8 cellular contexts compared by ENCODE assay signal in genomic region chr2:85445316-85446295, GRCh38. TPM values are rescaled to one million over a fixed set of nuclear protein-coding genes. Genes with fewer than 3 reads are reported as not detected.
A peak's percentile ranks its signal among the peaks of the same experiment; 100 is the strongest.
DNase-seq lines count a peak whose midpoint lies in the region; ATAC-seq and TF ChIP-seq lines count a peak whose summit lies in the region.

No MANE protein-coding gene starts in this region.

- H3K27me3 ChIP-seq in BJ (ENCODE audit: control insufficient read depth, insufficient read depth, low read length) (no peaks in the 10 kb centered on the region; the same call in 1 of the 2 replicates), esophagus muscularis mucosa (no peaks in the 10 kb centered on the region), ovary (no peaks in the 10 kb centered on the region)

- TF ChIP-seq EP300 in esophagus muscularis mucosa (IDR thresholded peaks at IDR 0.05) (no peak), ovary (IDR thresholded peaks at IDR 0.05) (no peak)

- in situ Hi-C loops in G401 (cut with HindIII; ENCODE audit: low sequenced_read_pairs), result no loop called here

- DNase-seq in BJ (ENCODE audit: low read depth), result peak; percentile 49
- DNase-seq in NCI-H226, result peak; percentile 63
- no peak for DNase-seq in esophagus muscularis mucosa (ENCODE audit: extremely low spot score)
- peak; percentile 69 to 81 (median 80) for DNase-seq in ovary
- DNase-seq in G401 (ENCODE audit: low spot score), result no peak

- H3K4me3 ChIP-seq in BJ (ENCODE audit: low read depth, low read length), result no peak overlapping the region
- H3K4me3 ChIP-seq in esophagus muscularis mucosa, result no peak overlapping the region
- no peak overlapping the region for H3K4me3 ChIP-seq in ovary

- H3K9me3 ChIP-seq in esophagus muscularis mucosa (no peaks in the 10 kb centered on the region), ovary (no peaks in the 10 kb centered on the region)

- WGBS in esophagus muscularis mucosa, result 91% methylated on average over 5 of the region's 5 CpGs
- 55 to 57% (median 56%) methylated on average over 5 of the region's 5 CpGs for WGBS in ovary, 3 donors

- H3K27ac ChIP-seq in esophagus muscularis mucosa (replicated peaks in 1 of 4) (peak overlapping the region; percentile 65 to 78 (median 69)), ovary (peak overlapping the region; percentile 28 to 69)

- POLR2A ChIA-PET in BJ (lab: Charles Lee), result interaction anchor here (0.8 to 2.5 kb wide), 2 partner anchors 8 to 93 kb away, joined by 4 to 9 read pairs; partner anchors contain the start of gene MAT2A

- ATAC-seq in GM18498 (IDR thresholded peaks at IDR 0.05; ENCODE audit: unreplicated experiment) (no peak), GM19395 (IDR thresholded peaks at IDR 0.05; ENCODE audit: unreplicated experiment) (no peak), GM19351 (IDR thresholded peaks at IDR 0.05; ENCODE audit: unreplicated experiment) (no peak)

- no peaks in the 10 kb centered on the region for H3K36me3 ChIP-seq in BJ (ENCODE audit: control insufficient read depth, insufficient read depth, low read length)
- no peaks in the 10 kb centered on the region for H3K36me3 ChIP-seq in esophagus muscularis mucosa
- H3K36me3 ChIP-seq in ovary, result no peaks in the 10 kb centered on the region

- intact Hi-C loops in esophagus muscularis mucosa (cut with DNase I) (no loop called here), ovary (cut with DNase I) (no loop called here)

- TF ChIP-seq POLR2A in esophagus muscularis mucosa (IDR thresholded peaks at IDR 0.05; ENCODE audit: low read depth), result no peak
- TF ChIP-seq POLR2A in ovary (IDR thresholded peaks at IDR 0.05), result no peak

- H3K4me1 ChIP-seq in esophagus muscularis mucosa (peaks cover 8 to 20% (median 18%) of the 10 kb centered on the region in 4 donors), ovary (ENCODE audit: insufficient read depth) (peaks cover 16% of the 10 kb centered on the region)

- CTCF ChIA-PET in BJ (lab: Yijun Ruan, JAX), result interaction anchor here (0.6 to 1.4 kb wide), 5 partner anchors 10 to 430 kb away, joined by 3 to 5 read pairs (median 4); partner anchors contain the start of gene MAT2A

- TF ChIP-seq CTCF in BJ (IDR thresholded peaks at IDR 0.05; ENCODE audit: insufficient read depth, low read depth, low read length) (no peak), esophagus muscularis mucosa (IDR thresholded peaks at IDR 0.05) (no peak), ovary (IDR thresholded peaks at IDR 0.05) (no peak)

RNA-seq across cellular contexts. Expression of gene SH2D6, which starts 27.1 kb away (rescaled TPM):
- polyA plus RNA-seq in BJ (2011; rRNA removed), result 0.18 and 0.39 TPM in 2 replicates
- 0.41 TPM in 1 of 2 replicates, not detected in the other for polyA minus RNA-seq in BJ (2011; rRNA and poly(A)+ RNA removed)
- total RNA-seq in esophagus muscularis mucosa, result not detected
- 1 to 10 TPM in 1 of 7 donors, under 1 TPM in 2, not detected in 4; 0.35 to 1.9 (median 0.48) TPM for total RNA-seq in ovary
- polyA plus RNA-seq in ovary, result under 1 TPM in 1 of 2 donors, not detected in 1; 0.12 TPM
- not detected in 2 replicates for total RNA-seq in G401 (2014; rRNA removed; shearing (Covaris generic))

RNA-seq across cellular contexts. Expression of gene CAPG, which starts 35.4 kb away (rescaled TPM):
- 92.4 and 135 TPM in 2 replicates for polyA plus RNA-seq in BJ (2011; rRNA removed)
- 27.6 and 42.2 TPM in 2 replicates for polyA minus RNA-seq in BJ (2011; rRNA and poly(A)+ RNA removed)
- 10 to 100 TPM; 22.8 to 73.6 (median 30.8) TPM for total RNA-seq in esophagus muscularis mucosa
- total RNA-seq in ovary, result 10 to 100 TPM in 6 of 7 donors, 1 to 10 TPM in 1; 6.8 to 97.8 (median 23.6) TPM
- 10 to 100 TPM in 1 of 2 donors, 1 to 10 TPM in 1; 9.8 to 12.3 TPM for polyA plus RNA-seq in ovary
- total RNA-seq in G401 (2014; rRNA removed; shearing (Covaris generic)), result 1.0 and 5.3 TPM in 2 replicates

Comparison
In these comparisons a context has a peak if more than half of its experiments do, and no peak if none do; other contexts are left out.
1. DNase-seq: peak in BJ (single experiment), NCI-H226 (single experiment) and ovary (5 of 5); none in esophagus muscularis mucosa (single experiment) and G401 (single experiment).